Comparison of ENCODE assay signal across 9 cellular contexts in the genomic region with DNA sequence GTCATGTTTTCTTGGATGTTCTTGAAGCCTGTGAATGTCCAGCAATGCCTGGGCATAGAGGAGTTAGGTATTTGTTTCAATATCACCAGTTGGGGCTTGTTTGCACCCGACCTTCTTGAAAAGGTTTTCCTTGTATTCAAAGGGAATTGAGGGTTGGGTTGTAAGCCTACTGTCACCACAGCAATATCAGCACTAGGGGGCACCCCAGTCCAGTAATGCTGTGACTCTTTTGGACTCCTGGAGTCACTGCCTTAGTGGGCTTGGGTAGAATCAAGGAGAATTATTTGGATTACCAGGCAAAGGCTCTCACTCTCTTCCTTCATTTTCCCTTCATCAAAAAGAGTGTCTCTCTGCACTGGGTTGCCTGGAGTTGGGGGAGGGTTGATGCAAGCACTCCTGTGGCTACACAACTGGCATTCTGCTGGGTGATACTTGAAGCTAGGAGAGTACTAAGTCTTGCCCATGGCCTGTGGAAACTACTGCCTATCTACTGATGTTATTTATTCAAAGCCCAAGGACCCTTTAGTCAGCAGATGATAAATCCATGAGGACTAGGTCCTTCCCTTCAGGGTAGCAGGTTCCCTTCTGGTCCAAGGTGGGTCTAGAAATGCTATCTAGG. TPM values are rescaled to one million over a fixed set of nuclear protein-coding genes. Genes with fewer than 3 reads are reported as not detected.
DNase-seq lines count a peak whose midpoint lies in the region; ATAC-seq, FAIRE-seq and TF ChIP-seq lines count a peak whose summit lies in the region.
"Had no signal": no experiment of that assay in that cellular context is flagged by ENCODE, and none has a peak within 500 bp of the region (broad histone marks: within the 10 kb centered on the region; RNA-seq: fewer than 3 reads in every experiment).

No MANE protein-coding gene starts in this region.

- peaks cover 0 to 16% (median 3%) of the 10 kb centered on the region in 7 donors for H3K9me3 Mint-ChIP-seq in naive B cell

- peaks cover 0 to 5% (median 0%) of the 10 kb centered on the region in 3 donors for H3K4me1 Mint-ChIP-seq in naive B cell

- no peaks in the 10 kb centered on the region for H3K27me3 ChIP-seq in K562 (ENCODE audit: control insufficient read depth in 2 of 2, insufficient read depth in 2 of 2, low read length in 2 of 2)

- H3K4me2 ChIP-seq in K562 (ENCODE audit: insufficient read depth, low read length) = no peak overlapping the region

- H3K36me3 ChIP-seq in K562 (ENCODE audit: control insufficient read depth, insufficient read depth, low read length) = no peaks in the 10 kb centered on the region

- H3K79me2 ChIP-seq in K562 (ENCODE audit: control insufficient read depth, insufficient read depth, low read length) = no peaks in the 10 kb centered on the region

- TF ChIP-seq EP300 in K562 (IDR thresholded peaks at IDR 0.05; ENCODE audit: low read length) = no peak

- FAIRE-seq in K562 (lab: Jason Lieb, UNC) = peak; percentile 29

- 0% methylated on average over 1 of the region's 1 CpG for WGBS in K562 (ENCODE audit: insufficient coverage, low coverage, missing lambda C conversion rate)

- peaks cover 8 to 10% of the 10 kb centered on the region in 2 donors for H3K36me3 Mint-ChIP-seq in naive B cell

- peak; percentile 62 to 70 for TF ChIP-seq RAD21 in K562 (CRISPR knock-in tag; conservative IDR thresholded peaks at IDR 0.05 in 1 of 2, IDR thresholded peaks at IDR 0.05 in 1 of 2)

- intact Hi-C loops in K562 (cut with micrococcal nuclease) = loop anchor here (2.0 kb wide), 2 partner anchors 492 to 566 kb away; no protein-coding TSS in a partner anchor

- H3K9me1 ChIP-seq in K562 (ENCODE audit: control insufficient read depth, insufficient read depth, low read length) = no peaks in the 10 kb centered on the region

- TF ChIP-seq CTCF in AG10803 (conservative IDR thresholded peaks at IDR 0.05; ENCODE audit: low read length) (peak; percentile 34; the same call in 1 of the 2 replicates), K562 (IDR thresholded peaks at IDR 0.05 in 2 of 3, conservative IDR thresholded peaks at IDR 0.05 in 1 of 3; ENCODE audit: insufficient read depth in 2 of 3, low read depth in 1 of 3, low read length in 3 of 3) (peak; percentile 63 to 70 (median 65))

- no peaks in the 10 kb centered on the region for H3K4me1 ChIP-seq in K562 (replicated peaks in 1 of 2; ENCODE audit: control insufficient read depth in 2 of 2, insufficient read depth in 2 of 2, low read length in 2 of 2)

- TF ChIP-seq POLR2A in K562 (conservative IDR thresholded peaks at IDR 0.05) = no peak

- H3K9ac ChIP-seq in K562 (ENCODE audit: insufficient read depth in 1 of 2, low read depth in 2 of 2, low read length in 2 of 2) = no peak overlapping the region

- in situ Hi-C loops in SK-MEL-5 (cut with HindIII; ENCODE audit: low pct_unique_long_range_greater_than_20kb, low sequenced_read_pairs) = no loop called here
- in situ Hi-C loops in K562 (cut with MboI) = no loop called here

- BruUV-seq in K562 (replicated peaks; lab: Mats Ljungman, UMichigan) = no TSS peak

- H4K20me1 ChIP-seq in K562 (replicated peaks; ENCODE audit: control insufficient read depth, insufficient read depth, low read length) = no peaks in the 10 kb centered on the region

- DNase-seq in AG10803 (ENCODE audit: low read depth) (no peak), SK-MEL-5 (ENCODE audit: low read depth, low spot score) (peak; percentile 67), K562 (ENCODE audit: extremely low read depth in 1 of 4, low spot score in 3 of 4) (peak; percentile 10 to 61 (median 20)), naive B cell (peak; percentile 29), NCI-H2107 (lab: John Stamatoyannopoulos, UW) (no peak)

- CTCF ChIA-PET in K562 (lab: Yijun Ruan, JAX; ENCODE audit: low intra/inter-chr PET ratio) = interaction anchor here (0.9 to 1.8 kb wide), 3 partner anchors 20 to 565 kb away, joined by 4 read pairs; no protein-coding TSS in a partner anchor

- no peak overlapping the region for H3K4me3 Mint-ChIP-seq in naive B cell

- no peak overlapping the region for H3K27ac Mint-ChIP-seq in naive B cell

- H3K9me3 ChIP-seq in K562 (replicated peaks; ENCODE audit: control insufficient read depth, insufficient read depth, low read depth, low read length) = no peaks in the 10 kb centered on the region

- H3K4me3 ChIP-seq in AG10803 (ENCODE audit: low read length) = no peak overlapping the region
- H3K4me3 ChIP-seq in K562 = no peak overlapping the region

- H2AFZ ChIP-seq in K562 (ENCODE audit: low read depth, low read length) = no peak overlapping the region

- ATAC-seq in GM19463 (IDR thresholded peaks at IDR 0.05; ENCODE audit: unreplicated experiment) (peak; percentile 58), K562 (peak; percentile 93), naive B cell (ENCODE audit: low read depth in 2 of 2) (peak; percentile 41 to 60), GM18517 (IDR thresholded peaks at IDR 0.05; ENCODE audit: unreplicated experiment) (no peak), GM19328 (IDR thresholded peaks at IDR 0.05; ENCODE audit: unreplicated experiment) (no peak)

- POLR2A ChIA-PET in K562 (lab: Yijun Ruan, JAX) = no interaction called here

- H3K27ac ChIP-seq in K562 (ENCODE audit: extremely low read depth, low read depth, low read length) = no peak overlapping the region

- H3K27me3 Mint-ChIP-seq in naive B cell = peaks cover 21 to 30% (median 21%) of the 10 kb centered on the region in 3 donors

RNA-seq across cellular contexts. Expression of gene OR10R2, which starts 34.5 kb away (rescaled TPM):
- not detected in 2 replicates for total RNA-seq in SK-MEL-5 (2014; rRNA removed; shearing (Covaris generic))
- not detected in 2 replicates for polyA plus RNA-seq in SK-MEL-5 (2015; cell fraction: cytosol; rRNA removed)
- not detected in 2 replicates for polyA plus RNA-seq in SK-MEL-5 (2015; cell fraction: nucleus; rRNA removed)
- total RNA-seq in K562 (2011; cell fraction: chromatin; rRNA removed; ENCODE audit: low replicate concordance) = not detected in 2 replicates
- total RNA-seq in K562 (2011; cell fraction: nucleolus; rRNA removed) = not detected in 2 replicates
- total RNA-seq in K562 (2011; cell fraction: nucleoplasm; rRNA removed) = not detected in 2 replicates
- total RNA-seq in K562 (2014; rRNA removed) (not detected in 2 replicates), K562 (2014; rRNA removed; fragmentation: Illumina TruSeq; extraction: Trizol) (not detected in 2 replicates), K562 (2015; rRNA removed; fragmentation: Illumina TruSeq; extraction: Trizol) (not detected in 2 replicates), K562 (2021) (not detected in 2 replicates)
- polyA plus RNA-seq in K562 (2011; rRNA removed) (not detected in 2 replicates), K562 (2014; fragmentation: Illumina TruSeq; extraction: Trizol) (not detected in 2 replicates), K562 (2014; fragmentation: Nextera tagmentation; extraction: Ambion mirVana) (not detected), K562 (2014; rRNA removed) (not detected in 2 replicates), naive B cell (ENCODE audit: low read depth in 6 of 6) (not detected)
- polyA plus RNA-seq in K562 (2011; cell fraction: cytosol; rRNA removed) = not detected in 2 replicates
- not detected in 2 replicates for polyA plus RNA-seq in K562 (2011; cell fraction: nucleus; rRNA removed)
- not detected in 2 replicates for polyA plus RNA-seq in K562 (2012)
- polyA minus RNA-seq in K562 (2011; rRNA and poly(A)+ RNA removed) = not detected in 2 replicates
- not detected in 2 replicates for polyA minus RNA-seq in K562 (2011; cell fraction: cytosol; rRNA and poly(A)+ RNA removed)
- polyA minus RNA-seq in K562 (2011; cell fraction: nucleus; rRNA and poly(A)+ RNA removed) = not detected in 2 replicates

RNA-seq across cellular contexts. Expression of gene OR10K1, which starts 44.8 kb away (rescaled TPM):
- total RNA-seq in SK-MEL-5 (2014; rRNA removed; shearing (Covaris generic)) = not detected in 2 replicates
- not detected in 2 replicates for polyA plus RNA-seq in SK-MEL-5 (2015; cell fraction: cytosol; rRNA removed)
- not detected in 2 replicates for polyA plus RNA-seq in SK-MEL-5 (2015; cell fraction: nucleus; rRNA removed)
- total RNA-seq in K562 (2011; cell fraction: chromatin; rRNA removed; ENCODE audit: low replicate concordance) = not detected in 2 replicates
- total RNA-seq in K562 (2011; cell fraction: nucleolus; rRNA removed) = not detected in 2 replicates
- total RNA-seq in K562 (2011; cell fraction: nucleoplasm; rRNA removed) = not detected in 2 replicates
- total RNA-seq in K562 (2014; rRNA removed) (not detected in 2 replicates), K562 (2014; rRNA removed; fragmentation: Illumina TruSeq; extraction: Trizol) (not detected in 2 replicates), K562 (2015; rRNA removed; fragmentation: Illumina TruSeq; extraction: Trizol) (not detected in 2 replicates), K562 (2021) (not detected in 2 replicates)
- polyA plus RNA-seq in K562 (2011; rRNA removed) (not detected in 2 replicates), K562 (2014; fragmentation: Illumina TruSeq; extraction: Trizol) (not detected in 2 replicates), K562 (2014; fragmentation: Nextera tagmentation; extraction: Ambion mirVana) (not detected), K562 (2014; rRNA removed) (not detected in 2 replicates), naive B cell (ENCODE audit: low read depth in 6 of 6) (not detected)
- not detected in 2 replicates for polyA plus RNA-seq in K562 (2011; cell fraction: cytosol; rRNA removed)
- polyA plus RNA-seq in K562 (2011; cell fraction: nucleus; rRNA removed) = not detected in 2 replicates
- not detected in 2 replicates for polyA plus RNA-seq in K562 (2012)
- polyA minus RNA-seq in K562 (2011; rRNA and poly(A)+ RNA removed) = not detected in 2 replicates
- polyA minus RNA-seq in K562 (2011; cell fraction: cytosol; rRNA and poly(A)+ RNA removed) = not detected in 2 replicates
- polyA minus RNA-seq in K562 (2011; cell fraction: nucleus; rRNA and poly(A)+ RNA removed) = not detected in 2 replicates

RNA-seq across cellular contexts. Expression of gene OR6Y1, which starts 47.7 kb away (rescaled TPM):
- not detected in 2 replicates for total RNA-seq in SK-MEL-5 (2014; rRNA removed; shearing (Covaris generic))
- polyA plus RNA-seq in SK-MEL-5 (2015; cell fraction: cytosol; rRNA removed) = not detected in 2 replicates
- not detected in 2 replicates for polyA plus RNA-seq in SK-MEL-5 (2015; cell fraction: nucleus; rRNA removed)
- not detected in 2 replicates for total RNA-seq in K562 (2011; cell fraction: chromatin; rRNA removed; ENCODE audit: low replicate concordance)
- total RNA-seq in K562 (2011; cell fraction: nucleolus; rRNA removed) = not detected in 2 replicates
- total RNA-seq in K562 (2011; cell fraction: nucleoplasm; rRNA removed) = not detected in 2 replicates
- total RNA-seq in K562 (2014; rRNA removed) (not detected in 2 replicates), K562 (2014; rRNA removed; fragmentation: Illumina TruSeq; extraction: Trizol) (not detected in 2 replicates), K562 (2015; rRNA removed; fragmentation: Illumina TruSeq; extraction: Trizol) (not detected in 2 replicates), K562 (2021) (not detected in 2 replicates)
- polyA plus RNA-seq in K562 (2011; rRNA removed) (not detected in 2 replicates), K562 (2014; fragmentation: Illumina TruSeq; extraction: Trizol) (not detected in 2 replicates), K562 (2014; fragmentation: Nextera tagmentation; extraction: Ambion mirVana) (not detected), K562 (2014; rRNA removed) (not detected in 2 replicates), naive B cell (ENCODE audit: low read depth in 6 of 6) (not detected)
- polyA plus RNA-seq in K562 (2011; cell fraction: cytosol; rRNA removed) = not detected in 2 replicates
- polyA plus RNA-seq in K562 (2011; cell fraction: nucleus; rRNA removed) = not detected in 2 replicates
- not detected in 2 replicates for polyA plus RNA-seq in K562 (2012)
- polyA minus RNA-seq in K562 (2011; rRNA and poly(A)+ RNA removed) = not detected in 2 replicates
- polyA minus RNA-seq in K562 (2011; cell fraction: cytosol; rRNA and poly(A)+ RNA removed) = not detected in 2 replicates
- polyA minus RNA-seq in K562 (2011; cell fraction: nucleus; rRNA and poly(A)+ RNA removed) = not detected in 2 replicates
- polyA plus RNA-seq: thymus had no signal

Comparison
In these comparisons a context has a peak if more than half of its experiments do, and no peak if none do; other contexts are left out.
1. DNase-seq: peak in SK-MEL-5 (single experiment), K562 (4 of 4) and naive B cell (single experiment); none in AG10803 (single experiment) and NCI-H2107 (single experiment).
2. ATAC-seq: peak in GM19463 (single experiment), K562 (single experiment) and naive B cell (2 of 2); none in GM18517 (single experiment) and GM19328 (single experiment).